In the genomic region with DNA sequence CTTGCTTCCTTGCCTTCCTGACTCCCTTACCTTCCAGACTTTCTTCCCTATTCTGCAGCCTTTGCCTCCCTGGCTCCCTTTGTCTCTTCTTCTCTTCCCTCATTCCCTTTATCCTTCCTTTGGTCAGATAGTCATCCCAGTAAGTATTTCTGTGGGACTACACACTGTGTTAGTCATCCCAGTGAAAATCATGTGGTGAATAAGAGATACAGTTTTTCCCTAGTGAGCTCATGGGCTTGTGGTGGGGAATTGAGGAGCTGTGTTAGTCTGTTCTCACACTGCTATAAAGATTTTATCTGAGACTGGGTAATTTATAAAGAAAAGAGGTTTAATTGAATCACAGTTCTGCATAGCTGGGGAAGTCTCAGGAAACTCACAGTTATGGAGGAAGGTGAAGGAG, we compare ENCODE assay signal across 20 cellular contexts.
DNase-seq lines count a peak whose midpoint lies in the region; ATAC-seq, FAIRE-seq and TF ChIP-seq lines count a peak whose summit lies in the region.
"Had no signal": no experiment of that assay in that cellular context is flagged by ENCODE, and none has a peak within 500 bp of the region (broad histone marks: within the 10 kb centered on the region; RNA-seq: fewer than 3 reads in every experiment).

No MANE protein-coding gene starts in this region.

- FAIRE-seq in RCC 7860 (lab: Jason Lieb, UNC): peak; percentile 91
- FAIRE-seq: G401.6, H1 had no signal

- H3K9me3 Mint-ChIP-seq in activated T-cell treated with anti-CD3 and anti-CD28 coated beads, Interleukin-2, amount 50 U/mL, for 72 hours: peaks cover 6% of the 10 kb centered on the region in 2 donors
- H3K9me3 Mint-ChIP-seq: activated CD4-positive, alpha-beta T cell treated with anti-CD3 and anti-CD28 coated beads, Interleukin-2, amount 10 ng/mL, durations not matched to agents 24 days and 14 days; activated naive CD8-positive, alpha-beta T cell treated with anti-CD3 and anti-CD28 coated beads, Interleukin-2, amount 50 U/mL, for 24 hours; T-helper 2 cell treated with Interferon-gamma antibody and Interleukin-4, amounts not matched to agents 5 μg/mL and 100 μg/mL, for 36 hours had no signal

- H3K27me3 Mint-ChIP-seq in activated T-cell treated with anti-CD3 and anti-CD28 coated beads, Interleukin-2, amount 50 U/mL, for 72 hours (ENCODE audit: low read depth): no peaks in the 10 kb centered on the region
- H3K27me3 Mint-ChIP-seq: activated CD4-positive, alpha-beta T cell treated with anti-CD3 and anti-CD28 coated beads, Interleukin-2, amount 10 ng/mL, durations not matched to agents 24 days and 14 days; activated naive CD8-positive, alpha-beta T cell treated with anti-CD3 and anti-CD28 coated beads, Interleukin-2, amount 50 U/mL, for 24 hours; activated T-cell treated with anti-CD3 and anti-CD28 coated beads, Interleukin-2, amount 50 U/mL, for 24 hours had no signal

- intact Hi-C loops in left colon (cut with DNase I, micrococcal nuclease): no loop called here

- H3K27ac Mint-ChIP-seq in activated T-cell treated with anti-CD3 and anti-CD28 coated beads, Interleukin-2, amount 50 U/mL, for 72 hours: no peak overlapping the region
- H3K27ac Mint-ChIP-seq: activated CD4-positive, alpha-beta T cell treated with anti-CD3 and anti-CD28 coated beads, Interleukin-2, amount 10 ng/mL, durations not matched to agents 24 days and 14 days; activated naive CD8-positive, alpha-beta T cell treated with anti-CD3 and anti-CD28 coated beads, Interleukin-2, amount 50 U/mL, for 24 hours; activated T-cell treated with anti-CD3 and anti-CD28 coated beads, Interleukin-2, amount 50 U/mL, for 24 hours; T-helper 2 cell treated with Interferon-gamma antibody and Interleukin-4, amounts not matched to agents 5 μg/mL and 100 μg/mL, for 36 hours had no signal

- no peak overlapping the region for H3K4me3 ChIP-seq in epithelial cell of esophagus (ENCODE audit: low read length)
- H3K4me3 ChIP-seq: gastroesophageal sphincter, psoas muscle had no signal

- ATAC-seq in left colon: no peak
- ATAC-seq in activated T-cell treated with anti-CD3 and anti-CD28 coated beads, Interleukin-2, amount 50 U/mL, for 72 hours (replicated peaks in 1 of 2): no peak
- ATAC-seq: activated naive CD8-positive, alpha-beta T cell treated with anti-CD3 and anti-CD28 coated beads, Interleukin-2, amount 50 U/mL, for 24 hours; gastroesophageal sphincter; psoas muscle had no signal

- DNase-seq in EH (ENCODE audit: low read depth) (peak; percentile 1), RCC 7860 (ENCODE audit: low spot score) (peak; percentile 81), epithelial cell of esophagus (ENCODE audit: low read depth) (peak; percentile 63), non-pigmented ciliary epithelial cell (ENCODE audit: low read depth) (peak; percentile 83), left colon (no peak), iPS-NIHi7 (ENCODE audit: extremely low spot score) (no peak), cerebellum (ENCODE audit: low spot score) (no peak)
- DNase-seq in activated T-cell treated with anti-CD3 and anti-CD28 coated beads, Interleukin-2, amount 50 U/mL, for 72 hours: no peak
- DNase-seq: activated CD4-positive, alpha-beta T cell treated with anti-CD3 and anti-CD28 coated beads, Interleukin-2, amount 10 ng/mL, durations not matched to agents 24 days and 14 days; activated naive CD8-positive, alpha-beta T cell treated with anti-CD3 and anti-CD28 coated beads, Interleukin-2, amount 50 U/mL, for 24 hours; activated T-cell treated with anti-CD3 and anti-CD28 coated beads, Interleukin-2, amount 50 U/mL, for 24 hours; dermis blood vessel endothelial cell; islet precursor cell; NCI-H1436; NCI-H510A treated with DMSO at 0.1 percent for 48 hours; psoas muscle had no signal

- H3K4me3 Mint-ChIP-seq in activated T-cell treated with anti-CD3 and anti-CD28 coated beads, Interleukin-2, amount 50 U/mL, for 72 hours: no peak overlapping the region
- H3K4me3 Mint-ChIP-seq: activated CD4-positive, alpha-beta T cell treated with anti-CD3 and anti-CD28 coated beads, Interleukin-2, amount 10 ng/mL, durations not matched to agents 24 days and 14 days; activated naive CD8-positive, alpha-beta T cell treated with anti-CD3 and anti-CD28 coated beads, Interleukin-2, amount 50 U/mL, for 24 hours; activated T-cell treated with anti-CD3 and anti-CD28 coated beads, Interleukin-2, amount 50 U/mL, for 24 hours; T-helper 2 cell treated with Interferon-gamma antibody and Interleukin-4, amounts not matched to agents 5 μg/mL and 100 μg/mL, for 36 hours had no signal

- H3K36me3 Mint-ChIP-seq in activated T-cell treated with anti-CD3 and anti-CD28 coated beads, Interleukin-2, amount 50 U/mL, for 72 hours (ENCODE audit: insufficient read depth in 2 of 2): peaks cover 0 to 1% of the 10 kb centered on the region in 2 donors

- TF ChIP-seq CTCF in epithelial cell of esophagus (IDR thresholded peaks at IDR 0.05; ENCODE audit: insufficient read depth, low read depth, low read length, missing control alignments): no peak

- no peaks in the 10 kb centered on the region for H3K4me1 Mint-ChIP-seq in activated T-cell treated with anti-CD3 and anti-CD28 coated beads, Interleukin-2, amount 50 U/mL, for 72 hours (ENCODE audit: low read depth)
- H3K4me1 Mint-ChIP-seq: activated CD4-positive, alpha-beta T cell treated with anti-CD3 and anti-CD28 coated beads, Interleukin-2, amount 10 ng/mL, durations not matched to agents 24 days and 14 days; activated naive CD8-positive, alpha-beta T cell treated with anti-CD3 and anti-CD28 coated beads, Interleukin-2, amount 50 U/mL, for 24 hours had no signal

Comparison
In these comparisons a context has a peak if more than half of its experiments do, and no peak if none do; other contexts are left out.
1. DNase-seq: peak in EH (single experiment), RCC 7860 (single experiment), epithelial cell of esophagus (single experiment) and non-pigmented ciliary epithelial cell (single experiment); none in left colon (0 of 2), iPS-NIHi7 (single experiment), cerebellum (single experiment) and activated T-cell treated with anti-CD3 and anti-CD28 coated beads, Interleukin-2, amount 50 U/mL, for 72 hours (0 of 2).